Comparison of ENCODE assay signal across 13 cellular contexts in the genomic region with DNA sequence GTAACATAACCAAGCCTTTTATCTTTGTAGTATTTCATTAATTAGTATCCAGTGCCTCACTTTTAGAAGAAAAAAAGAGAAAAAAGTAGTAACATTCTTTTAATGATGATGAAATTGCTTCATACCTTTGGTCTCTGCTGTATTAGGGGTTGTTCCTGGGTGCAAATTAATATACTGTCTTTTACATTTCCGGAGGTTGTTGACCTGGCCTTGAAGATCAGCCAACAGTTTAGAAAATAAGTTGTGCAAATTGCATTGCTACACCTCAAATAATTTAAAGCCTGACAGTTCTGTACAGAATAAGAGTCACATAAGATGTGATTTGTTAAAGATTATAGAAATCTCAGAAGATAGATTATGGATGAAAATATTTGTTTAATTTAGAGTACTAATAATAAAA. TPM values are rescaled to one million over a fixed set of nuclear protein-coding genes. Genes with fewer than 3 reads are reported as not detected.
DNase-seq lines count a peak whose midpoint lies in the region; ATAC-seq and TF ChIP-seq lines count a peak whose summit lies in the region.
"Had no signal": no experiment of that assay in that cellular context is flagged by ENCODE, and none has a peak within 500 bp of the region (broad histone marks: within the 10 kb centered on the region; RNA-seq: fewer than 3 reads in every experiment).

No MANE protein-coding gene starts in this region.

- H3K4me1 Mint-ChIP-seq in T-helper 1 cell treated with Interleukin-12 subunit alpha and Interleukin-12 subunit beta and Interleukin-4 antibody, amounts not matched to agents 30 μg/mL and 1 μg/mL, for 36 hours (ENCODE audit: low read depth) = peaks cover 41% of the 10 kb centered on the region
- H3K4me1 Mint-ChIP-seq in activated T-helper 17 cell treated with anti-CD3 and anti-CD28 coated beads, Interleukin-2, amount 50 U/mL, for 72 hours = peaks cover 40% of the 10 kb centered on the region
- peaks cover 45 to 49% of the 10 kb centered on the region in 2 donors for H3K4me1 Mint-ChIP-seq in natural killer cell treated with Interleukin-12 subunit alpha and Interleukin-12 subunit beta and Interleukin-15 and Interleukin-18, amount 100 ng/mL, for 72 hours (ENCODE audit: low read depth in 2 of 2)

- TF ChIP-seq CTCF in GM12865 (IDR thresholded peaks at IDR 0.05; ENCODE audit: insufficient read depth, low read depth, low read length, missing control alignments) = no peak

- peaks cover 19% of the 10 kb centered on the region for H3K36me3 Mint-ChIP-seq in T-helper 1 cell treated with Interleukin-12 subunit alpha and Interleukin-12 subunit beta and Interleukin-4 antibody, amounts not matched to agents 30 μg/mL and 1 μg/mL, for 36 hours (ENCODE audit: low read depth)
- peaks cover 70% of the 10 kb centered on the region for H3K36me3 Mint-ChIP-seq in activated T-helper 17 cell treated with anti-CD3 and anti-CD28 coated beads, Interleukin-2, amount 50 U/mL, for 72 hours (ENCODE audit: low read depth)
- peaks cover 23% of the 10 kb centered on the region for H3K36me3 Mint-ChIP-seq in natural killer cell treated with Interleukin-12 subunit alpha and Interleukin-12 subunit beta and Interleukin-15 and Interleukin-18, amount 100 ng/mL, for 72 hours

- H3K4me3 ChIP-seq in GM12865 (ENCODE audit: low read depth, low read length) = peak overlapping the region; percentile 92
- H3K4me3 ChIP-seq: esophagus muscularis mucosa, sigmoid colon had no signal

- H3K27me3 Mint-ChIP-seq in T-helper 1 cell treated with Interleukin-12 subunit alpha and Interleukin-12 subunit beta and Interleukin-4 antibody, amounts not matched to agents 30 μg/mL and 1 μg/mL, for 36 hours (ENCODE audit: low read depth) = no peaks in the 10 kb centered on the region
- H3K27me3 Mint-ChIP-seq in activated T-helper 17 cell treated with anti-CD3 and anti-CD28 coated beads, Interleukin-2, amount 50 U/mL, for 72 hours = no peaks in the 10 kb centered on the region
- H3K27me3 Mint-ChIP-seq in natural killer cell treated with Interleukin-12 subunit alpha and Interleukin-12 subunit beta and Interleukin-15 and Interleukin-18, amount 100 ng/mL, for 72 hours = no peaks in the 10 kb centered on the region

- ATAC-seq in activated T-helper 17 cell treated with anti-CD3 and anti-CD28 coated beads, Interleukin-2, amount 50 U/mL, for 72 hours (replicated peaks) = no peak
- no peak for ATAC-seq in natural killer cell treated with Interleukin-12 subunit alpha and Interleukin-12 subunit beta and Interleukin-15 and Interleukin-18, amount 100 ng/mL, for 72 hours
- ATAC-seq: HCT116 had no signal

- no peak for DNase-seq in T-helper 1 cell
- DNase-seq in GM12865 (ENCODE audit: low read depth) = no peak
- no peak for DNase-seq in natural killer cell treated with Interleukin-12 subunit alpha and Interleukin-12 subunit beta and Interleukin-15 and Interleukin-18, amount 100 ng/mL, for 72 hours (ENCODE audit: low spot score)
- DNase-seq in KG1 (lab: John Stamatoyannopoulos, UW) = no peak
- no peak for DNase-seq in NCI-H2171 treated with DMSO at 0.1 percent for 48 hours (lab: John Stamatoyannopoulos, UW)
- no peak for DNase-seq in ACHN
- DNase-seq: 8988T, sigmoid colon, substantia nigra had no signal

- peak overlapping the region; percentile 61 for H3K4me3 Mint-ChIP-seq in T-helper 1 cell treated with Interleukin-12 subunit alpha and Interleukin-12 subunit beta and Interleukin-4 antibody, amounts not matched to agents 30 μg/mL and 1 μg/mL, for 36 hours
- H3K4me3 Mint-ChIP-seq in activated T-helper 17 cell treated with anti-CD3 and anti-CD28 coated beads, Interleukin-2, amount 50 U/mL, for 72 hours = peak overlapping the region; percentile 90
- H3K4me3 Mint-ChIP-seq in natural killer cell treated with Interleukin-12 subunit alpha and Interleukin-12 subunit beta and Interleukin-15 and Interleukin-18, amount 100 ng/mL, for 72 hours = peak overlapping the region; percentile 88

- H3K9me3 Mint-ChIP-seq in T-helper 1 cell treated with Interleukin-12 subunit alpha and Interleukin-12 subunit beta and Interleukin-4 antibody, amounts not matched to agents 30 μg/mL and 1 μg/mL, for 36 hours = no peaks in the 10 kb centered on the region
- no peaks in the 10 kb centered on the region for H3K9me3 Mint-ChIP-seq in activated T-helper 17 cell treated with anti-CD3 and anti-CD28 coated beads, Interleukin-2, amount 50 U/mL, for 72 hours
- H3K9me3 Mint-ChIP-seq in natural killer cell treated with Interleukin-12 subunit alpha and Interleukin-12 subunit beta and Interleukin-15 and Interleukin-18, amount 100 ng/mL, for 72 hours = no peaks in the 10 kb centered on the region

- no peak overlapping the region for H3K27ac Mint-ChIP-seq in T-helper 1 cell treated with Interleukin-12 subunit alpha and Interleukin-12 subunit beta and Interleukin-4 antibody, amounts not matched to agents 30 μg/mL and 1 μg/mL, for 36 hours
- H3K27ac Mint-ChIP-seq in activated T-helper 17 cell treated with anti-CD3 and anti-CD28 coated beads, Interleukin-2, amount 50 U/mL, for 72 hours = peak overlapping the region; percentile 80
- H3K27ac Mint-ChIP-seq in natural killer cell treated with Interleukin-12 subunit alpha and Interleukin-12 subunit beta and Interleukin-15 and Interleukin-18, amount 100 ng/mL, for 72 hours = peak overlapping the region in 1 of 2 donors; percentile 94

- in situ Hi-C loops in ACHN (cut with HindIII; ENCODE audit: low pct_ligation_motif_present, low pct_unique_long_range_greater_than_20kb, low sequenced_read_pairs) = no loop called here

RNA-seq across cellular contexts. Expression of gene NFKB1, which starts 3.8 kb away (rescaled TPM):
- total RNA-seq in activated T-helper 17 cell treated with anti-CD3 and anti-CD28 coated beads, Interleukin-2, amount 50 U/mL, for 72 hours = 100 to 1,000 TPM; 103 to 110 TPM
- total RNA-seq in natural killer cell treated with Interleukin-12 subunit alpha and Interleukin-12 subunit beta and Interleukin-15 and Interleukin-18, amount 100 ng/mL, for 72 hours = 100 to 1,000 TPM; 108 to 131 TPM
